8 cellular contexts compared by ENCODE assay signal in the genomic region with DNA sequence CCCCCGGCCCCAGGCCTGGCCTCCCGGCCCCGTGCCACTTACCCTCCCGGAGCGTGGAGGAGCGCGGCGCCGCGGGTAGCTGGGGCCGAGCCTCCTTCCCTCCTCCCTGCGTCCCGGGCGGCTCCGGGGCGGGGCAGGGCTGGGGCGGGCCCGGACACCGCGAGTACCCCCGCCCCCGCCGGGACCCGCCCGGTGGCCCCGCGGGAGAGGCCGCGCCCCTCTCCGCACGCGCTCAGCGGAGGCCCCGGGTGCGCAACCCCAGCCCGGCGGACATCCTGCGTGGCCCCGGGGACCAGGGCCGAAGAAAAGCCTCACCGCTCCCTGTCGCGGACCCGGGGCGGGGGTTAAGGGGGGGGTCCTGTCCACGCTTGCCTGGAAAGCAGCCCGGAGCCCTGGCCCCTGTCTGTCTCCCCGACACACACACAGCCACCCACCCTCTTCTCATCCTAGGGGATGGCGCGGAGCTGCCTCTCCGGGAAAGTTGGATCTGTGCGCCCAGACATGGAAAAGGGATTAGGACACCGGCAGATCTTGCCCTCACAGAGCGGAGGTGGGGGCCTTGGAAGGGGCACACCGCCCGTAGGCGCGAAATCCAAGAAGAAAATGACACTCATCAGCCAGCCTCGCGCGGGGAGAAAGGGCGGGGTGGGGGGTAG. TPM values are rescaled to one million over a fixed set of nuclear protein-coding genes. Genes with fewer than 3 reads are reported as not detected.
DNase-seq lines count a peak whose midpoint lies in the region; ATAC-seq and TF ChIP-seq lines count a peak whose summit lies in the region.

A gene with protein sequence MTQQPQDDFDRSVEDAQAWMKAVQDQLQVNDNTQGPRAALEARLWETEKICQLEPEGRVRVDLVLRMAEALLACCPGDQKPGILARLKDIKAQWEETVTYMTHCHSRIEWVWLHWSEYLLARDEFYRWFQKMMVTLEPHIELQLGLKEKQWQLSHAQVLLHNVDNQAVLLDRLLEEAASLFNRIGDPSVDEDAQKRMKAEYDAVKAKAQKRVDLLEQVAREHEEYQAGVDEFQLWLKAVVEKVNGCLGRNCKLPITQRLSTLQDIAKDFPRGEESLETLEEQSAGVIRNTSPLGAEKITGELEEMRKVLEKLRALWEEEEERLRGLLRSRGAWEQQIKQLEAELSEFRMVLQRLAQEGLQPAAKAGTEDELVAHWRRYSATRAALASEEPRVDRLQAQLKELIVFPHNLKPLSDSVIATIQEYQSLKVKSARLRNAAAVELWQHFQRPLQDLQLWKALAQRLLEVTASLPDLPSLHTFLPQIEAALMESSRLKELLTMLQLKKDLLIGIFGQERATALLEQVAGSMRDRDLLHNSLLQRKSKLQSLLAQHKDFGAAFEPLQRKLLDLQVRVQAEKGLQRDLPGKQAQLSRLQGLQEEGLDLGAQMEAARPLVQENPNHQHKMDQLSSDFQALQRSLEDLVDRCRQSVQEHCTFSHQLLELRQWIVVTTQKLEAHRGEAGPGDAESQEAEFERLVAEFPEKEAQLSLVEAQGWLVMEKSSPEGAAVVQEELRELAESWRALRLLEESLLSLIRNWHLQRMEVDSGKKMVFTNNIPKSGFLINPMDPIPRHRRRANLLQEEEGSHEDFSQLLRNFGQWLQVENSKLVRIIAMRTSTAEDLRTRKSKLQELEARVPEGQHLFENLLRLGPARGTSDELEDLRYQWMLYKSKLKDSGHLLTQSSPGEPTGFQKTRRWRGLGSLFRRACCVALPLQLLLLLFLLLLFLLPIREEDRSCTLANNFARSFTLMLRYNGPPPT (minus strand): TSS at position 97 of the 656 bp plus-strand sequence. CDS start 40,829 bp downstream, outside the sequence.

- intact Hi-C loops in naive thymus-derived CD4-positive, alpha-beta T cell (cut with micrococcal nuclease) = loop anchor here (1.0 to 5.0 kb wide), 8 partner anchors 8 to 876 kb away; a partner anchor contains a TSS
- intact Hi-C loops in aorta (cut with DNase I) = loop anchor here (5.0 to 10.0 kb wide), 2 partner anchors 34 to 362 kb away; a partner anchor contains a TSS

- H3K4me1 ChIP-seq in KMS-11 (ENCODE audit: low read depth, poor library complexity, severe bottlenecking) = peaks cover 56% of the 10 kb centered on the region
- peaks cover 0 to 24% of the 10 kb centered on the region in 2 donors for H3K4me1 ChIP-seq in esophagus (ENCODE audit: control insufficient read depth in 2 of 2, insufficient read depth in 2 of 2, low read length in 1 of 2)
- peaks cover 64 to 65% of the 10 kb centered on the region in 2 donors for H3K4me1 ChIP-seq in naive thymus-derived CD4-positive, alpha-beta T cell (ENCODE audit: control insufficient read depth in 2 of 2, insufficient read depth in 2 of 2, low read length in 2 of 2)
- peaks cover 2% of the 10 kb centered on the region in 2 donors for H3K4me1 ChIP-seq in aorta (ENCODE audit: control insufficient read depth in 1 of 2, insufficient read depth in 2 of 2, low read length in 2 of 2)

- DNase-seq in EH (ENCODE audit: low read depth) (peak; percentile 58), aorta (peak; percentile 72 to 90), HK-2 (ENCODE audit: unreplicated experiment) (no peak)
- peak; percentile 81 for DNase-seq in activated CD8-positive, alpha-beta memory T cell treated with anti-CD3 and anti-CD28 coated beads for 24 hours
- DNase-seq in naive thymus-derived CD4-positive, alpha-beta T cell = peak in 8 of 9 donors; percentile 35 to 77 (median 41)

- H3K9me3 ChIP-seq in esophagus (ENCODE audit: control insufficient read depth in 2 of 2, insufficient read depth in 1 of 2, low read depth in 1 of 2, low read length in 1 of 2) (no peaks in the 10 kb centered on the region), aorta (ENCODE audit: control insufficient read depth, low read length) (no peaks in the 10 kb centered on the region)
- no peaks in the 10 kb centered on the region for H3K9me3 ChIP-seq in naive thymus-derived CD4-positive, alpha-beta T cell (ENCODE audit: control insufficient read depth in 2 of 3, low read length in 3 of 3)

- CTCF ChIA-PET in naive thymus-derived CD4-positive, alpha-beta T cell (lab: Charles Lee) = interaction anchor here (0.6 to 3.2 kb wide), 6 partner anchors 11 to 265 kb away, joined by 3 to 15 read pairs (median 5); no protein-coding TSS in a partner anchor

- no peak for TF ChIP-seq CTCF in KMS-11 (conservative IDR thresholded peaks at IDR 0.05; ENCODE audit: low read depth, low read length)

- H3K27ac Mint-ChIP-seq in naive thymus-derived CD4-positive, alpha-beta T cell = peak within 1 kb of the TSS; percentile 91 to 98 (median 96)

- H3K9ac ChIP-seq in KMS-11 = peak within 1 kb of the TSS; percentile 68

- H2AFZ ChIP-seq in KMS-11 (ENCODE audit: low read depth) = peak within 1 kb of the TSS; percentile 52; the same call in 1 of the 2 replicates

- H4K20me1 ChIP-seq in KMS-11 (ENCODE audit: insufficient read depth) = no peaks in the 10 kb centered on the region

- peak within 1 kb of the TSS; percentile 87 to 98 (median 92) for H3K4me3 Mint-ChIP-seq in naive thymus-derived CD4-positive, alpha-beta T cell

- peaks cover 57 to 78% (median 69%) of the 10 kb centered on the region in 7 donors for H3K4me1 Mint-ChIP-seq in naive thymus-derived CD4-positive, alpha-beta T cell

- H3K36me3 ChIP-seq in KMS-11 (ENCODE audit: insufficient read depth) = no peaks in the 10 kb centered on the region
- no peaks in the 10 kb centered on the region for H3K36me3 ChIP-seq in esophagus (ENCODE audit: control insufficient read depth in 2 of 2, insufficient read depth in 2 of 2, low read length in 1 of 2)
- no peaks in the 10 kb centered on the region for H3K36me3 ChIP-seq in naive thymus-derived CD4-positive, alpha-beta T cell (ENCODE audit: control insufficient read depth in 2 of 3, insufficient read depth in 3 of 3, low read length in 3 of 3)
- H3K36me3 ChIP-seq in aorta (ENCODE audit: control insufficient read depth in 1 of 2, insufficient read depth in 2 of 2, low read length in 1 of 2) = no peaks in the 10 kb centered on the region

- POLR2A ChIA-PET in naive thymus-derived CD4-positive, alpha-beta T cell (lab: Charles Lee) = interaction anchor here (0.7 to 17.2 kb wide), 11 partner anchors 7 to 74 kb away, joined by 3 to 255 read pairs (median 4); a partner anchor contains a TSS

- H3K27ac ChIP-seq in KMS-11 (peak within 1 kb of the TSS; percentile 93), esophagus (ENCODE audit: low read depth in 2 of 2, low read length in 1 of 2) (peak within 1 kb of the TSS; percentile 65 to 85), aorta (ENCODE audit: low read depth in 1 of 2, low read length in 2 of 2) (peak within 1 kb of the TSS; percentile 6 to 84)
- peak within 1 kb of the TSS; percentile 80 for H3K27ac ChIP-seq in naive thymus-derived CD4-positive, alpha-beta T cell (ENCODE audit: low read depth, low read length)

- no peak within 1 kb of the TSS for H3K4me3 ChIP-seq in KMS-11 (IDR thresholded peaks at IDR 0.05; ENCODE audit: insufficient read depth, low read depth, low read length)
- H3K4me3 ChIP-seq in esophagus (ENCODE audit: low read depth in 1 of 2, low read length in 2 of 2) = peak within 1 kb of the TSS; percentile 42 to 54
- H3K4me3 ChIP-seq in naive thymus-derived CD4-positive, alpha-beta T cell (ENCODE audit: low read length) = peak within 1 kb of the TSS; percentile 99
- peak within 1 kb of the TSS; percentile 39 to 92 for H3K4me3 ChIP-seq in aorta (ENCODE audit: low read length in 2 of 2)

- H3K4me2 ChIP-seq in KMS-11 = peak within 1 kb of the TSS; percentile 100

- WGBS in esophagus, 2 donors = 4 to 14% methylated on average over 28 to 62 of the region's 62 CpGs
- 1 to 2% methylated on average over 32 to 62 of the region's 62 CpGs for WGBS in aorta, 2 donors

- peaks cover 0 to 8% (median 0%) of the 10 kb centered on the region in 5 donors for H3K36me3 Mint-ChIP-seq in naive thymus-derived CD4-positive, alpha-beta T cell

- H3K27me3 ChIP-seq in KMS-11 (ENCODE audit: insufficient read depth, low read depth) (no peaks in the 10 kb centered on the region), esophagus (ENCODE audit: control insufficient read depth in 1 of 2, insufficient read depth in 2 of 2, low read length in 2 of 2) (no peaks in the 10 kb centered on the region), aorta (ENCODE audit: control insufficient read depth in 1 of 2, insufficient read depth in 2 of 2, low read length in 1 of 2) (no peaks in the 10 kb centered on the region)
- no peaks in the 10 kb centered on the region for H3K27me3 ChIP-seq in naive thymus-derived CD4-positive, alpha-beta T cell (ENCODE audit: control insufficient read depth in 2 of 2, insufficient read depth in 2 of 2, low read length in 2 of 2)

- H3K27me3 Mint-ChIP-seq in naive thymus-derived CD4-positive, alpha-beta T cell = no peaks in the 10 kb centered on the region

- H3K79me2 ChIP-seq in KMS-11 (ENCODE audit: insufficient read depth, low read depth) = peaks cover 30% of the 10 kb centered on the region

- ATAC-seq in GM21528 (IDR thresholded peaks at IDR 0.05; ENCODE audit: low FRiP score, unreplicated experiment) (peak; percentile 52), aorta (ENCODE audit: low FRiP score) (peak; percentile 45)
- peak; percentile 72 for ATAC-seq in naive thymus-derived CD4-positive, alpha-beta T cell

- H3K9me3 Mint-ChIP-seq in naive thymus-derived CD4-positive, alpha-beta T cell = peaks cover 0 to 1% (median 0%) of the 10 kb centered on the region in 11 donors

RNA-seq across cellular contexts. Expression of the gene that starts here (rescaled TPM):
- polyA plus RNA-seq in esophagus (under 1 TPM; 0.48 to 0.73 TPM), aorta (1 to 10 TPM; 3.0 to 6.9 TPM)
- 10 to 100 TPM; 46.7 to 83.9 (median 52.5) TPM for total RNA-seq in naive thymus-derived CD4-positive, alpha-beta T cell
- polyA plus RNA-seq in naive thymus-derived CD4-positive, alpha-beta T cell = 1 to 10 TPM; 6.8 to 7.0 TPM
- 10 to 100 TPM; 39.1 to 61.5 TPM for total RNA-seq in aorta
